Comparison of ENCODE assay signal across 8 cellular contexts in the genomic region with DNA sequence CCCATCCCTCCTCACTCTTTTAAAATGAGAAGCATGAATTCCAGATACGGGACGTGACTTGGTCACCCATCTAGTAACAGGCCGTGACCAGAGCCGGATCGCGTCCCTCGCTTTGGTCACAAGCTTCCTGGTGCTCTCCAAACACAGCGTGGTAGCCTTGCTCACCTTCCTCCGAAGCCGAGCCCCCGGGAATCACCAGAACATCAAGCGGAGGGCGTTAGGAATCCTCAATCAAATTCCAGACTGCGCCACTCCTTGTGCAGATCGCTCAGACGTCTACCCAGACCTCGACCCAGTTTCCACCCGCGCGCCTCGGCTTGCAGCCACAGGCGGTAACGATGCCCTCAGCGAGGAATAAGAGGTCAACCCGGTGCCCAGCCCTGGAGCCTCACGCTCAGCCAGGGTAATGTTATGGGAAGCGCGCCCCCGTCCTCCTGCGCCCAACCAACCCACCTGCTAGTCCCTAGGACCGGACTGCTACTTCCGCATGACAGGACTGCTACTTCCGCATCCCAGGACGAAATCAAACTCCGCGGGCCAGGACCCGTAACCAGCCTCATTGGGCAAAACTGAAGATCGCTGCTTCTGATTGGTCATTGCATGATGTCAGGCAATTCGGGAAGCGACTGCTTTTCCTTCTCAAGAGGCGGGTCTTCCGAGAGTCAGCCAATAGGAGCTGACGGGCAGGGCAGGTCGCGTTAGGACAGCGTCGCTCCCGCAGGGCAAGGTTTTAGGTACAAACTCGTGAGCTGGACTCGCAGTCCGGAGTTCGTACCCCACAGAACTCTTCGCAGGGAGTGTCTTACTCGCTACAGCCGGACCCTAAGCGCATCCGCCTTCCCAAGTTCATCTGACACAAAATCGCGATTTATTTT. TPM values are rescaled to one million over a fixed set of nuclear protein-coding genes. Genes with fewer than 3 reads are reported as not detected.
A peak's percentile ranks its signal among the peaks of the same experiment; 100 is the strongest.
DNase-seq lines count a peak whose midpoint lies in the region; ATAC-seq, FAIRE-seq and TF ChIP-seq lines count a peak whose summit lies in the region.

A gene (minus strand): TSS at position 501 of the 875 bp plus-strand sequence. CDS start 1,212 bp downstream, outside the sequence.

- intact Hi-C loops in Right ventricle myocardium superior (cut with DNase I) (no loop called here), pancreas (cut with DNase I) (no loop called here)

- H3K36me3 ChIP-seq in pancreas (no peaks in the 10 kb centered on the region), tibial nerve (no peaks in the 10 kb centered on the region)

- 1% methylated on average over 59 of the region's 59 CpGs for WGBS in pancreas, 2 donors
- 0 to 1% methylated on average over 57 of the region's 59 CpGs for whole genome bisulfite sequencing in tibial nerve, 2 donors

- no peak for TF ChIP-seq CTCF in pancreas (IDR thresholded peaks at IDR 0.05)
- peak in 1 of 5 experiments; percentile 27 for TF ChIP-seq CTCF in tibial nerve (IDR thresholded peaks at IDR 0.05)

- peak in 1 of 2 donors; percentile 90 for TF ChIP-seq EP300 in tibial nerve (IDR thresholded peaks at IDR 0.05)

- TF ChIP-seq POLR2A in GM12891 (IDR thresholded peaks at IDR 0.05; ENCODE audit: low read depth, low read length) (peak; percentile 91), tibial nerve (IDR thresholded peaks at IDR 0.05) (peak in 1 of 2 donors; percentile 29)

- no peaks in the 10 kb centered on the region for H3K9me3 Mint-ChIP-seq in activated naive CD8-positive, alpha-beta T cell treated with anti-CD3 and anti-CD28 coated beads, Interleukin-2, amount 10 ng/mL, durations not matched to agents 7 days and 5 days

- FAIRE-seq in GM12891 (lab: Jason Lieb, UNC), result peak; percentile 99
- FAIRE-seq in pancreas (lab: Jason Lieb, UNC), result peak; percentile 81

- H3K4me1 ChIP-seq in pancreas (peaks cover 3 to 15% (median 11%) of the 10 kb centered on the region in 3 donors), tibial nerve (peaks cover 0 to 21% (median 6%) of the 10 kb centered on the region in 4 donors)

- H3K27ac ChIP-seq in pancreas, result peak within 1 kb of the TSS in 2 of 4 donors; percentile 61 to 66
- H3K27ac ChIP-seq in tibial nerve, result peak within 1 kb of the TSS in 2 of 4 donors; percentile 56 to 72

- no peaks in the 10 kb centered on the region for H3K9me3 ChIP-seq in pancreas
- no peaks in the 10 kb centered on the region for H3K9me3 ChIP-seq in tibial nerve

- peaks cover 38% of the 10 kb centered on the region for H3K4me1 Mint-ChIP-seq in activated naive CD8-positive, alpha-beta T cell treated with anti-CD3 and anti-CD28 coated beads, Interleukin-2, amount 10 ng/mL, durations not matched to agents 7 days and 5 days

- no peaks in the 10 kb centered on the region for H3K27me3 ChIP-seq in pancreas
- H3K27me3 ChIP-seq in tibial nerve, result no peaks in the 10 kb centered on the region

- H3K27ac Mint-ChIP-seq in activated naive CD8-positive, alpha-beta T cell treated with anti-CD3 and anti-CD28 coated beads, Interleukin-2, amount 10 ng/mL, durations not matched to agents 7 days and 5 days, result peak within 1 kb of the TSS; percentile 93

- POLR2A ChIA-PET in activated naive CD8-positive, alpha-beta T cell treated with anti-CD3 and anti-CD28 coated beads, Interleukin-2, amount 10 ng/mL, durations not matched to agents 7 days and 5 days (lab: Charles Lee), result interaction anchor here (0.6 to 6.4 kb wide), 8 partner anchors 10 to 394 kb away, joined by 3 to 123 read pairs (median 4); a partner anchor contains a TSS

- peak; percentile 98 for ATAC-seq in HG02798 (IDR thresholded peaks at IDR 0.05; ENCODE audit: poor library complexity, unreplicated experiment)
- ATAC-seq in activated naive CD8-positive, alpha-beta T cell treated with anti-CD3 and anti-CD28 coated beads, Interleukin-2, amount 10 ng/mL, durations not matched to agents 7 days and 5 days (ENCODE audit: low read depth), result peak; percentile 97
- peak; percentile 99 for ATAC-seq in Right ventricle myocardium superior (ENCODE audit: poor library complexity)
- ATAC-seq in pancreas, result peak; percentile 97 to 100 (median 98)

- peaks cover 34% of the 10 kb centered on the region for H3K36me3 Mint-ChIP-seq in activated naive CD8-positive, alpha-beta T cell treated with anti-CD3 and anti-CD28 coated beads, Interleukin-2, amount 10 ng/mL, durations not matched to agents 7 days and 5 days

- peak within 1 kb of the TSS; percentile 94 for H3K4me3 Mint-ChIP-seq in activated naive CD8-positive, alpha-beta T cell treated with anti-CD3 and anti-CD28 coated beads, Interleukin-2, amount 10 ng/mL, durations not matched to agents 7 days and 5 days

- H3K4me3 ChIP-seq in pancreas (peak within 1 kb of the TSS; percentile 37 to 80 (median 44)), tibial nerve (peak within 1 kb of the TSS; percentile 47 to 64 (median 56))

- DNase-seq in GM12891 (ENCODE audit: insufficient read length, low spot score) (peak; percentile 68), NCI-H1417 treated with DMSO at 0.1 percent for 48 hours (lab: John Stamatoyannopoulos, UW) (peak; percentile 98), SW 1271 (lab: John Stamatoyannopoulos, UW) (peak; percentile 96 to 98), Right ventricle myocardium superior (peak; percentile 93), pancreas (peak; percentile 80 to 98 (median 94)), tibial nerve (ENCODE audit: low spot score in 2 of 2) (peak; percentile 83 to 95)
- DNase-seq in activated naive CD8-positive, alpha-beta T cell treated with anti-CD3 and anti-CD28 coated beads, Interleukin-2, amount 10 ng/mL, durations not matched to agents 7 days and 5 days, result peak; percentile 83

- H3K27me3 Mint-ChIP-seq in activated naive CD8-positive, alpha-beta T cell treated with anti-CD3 and anti-CD28 coated beads, Interleukin-2, amount 10 ng/mL, durations not matched to agents 7 days and 5 days, result no peaks in the 10 kb centered on the region

TF ChIP-seq in GM12891, 5 proteins besides CTCF, POLR2A, EP300 and RAD21:
- TF ChIP-seq TAF1 (IDR thresholded peaks at IDR 0.05; ENCODE audit: low read depth, low read length), result peak; percentile 29
- TF ChIP-seq POLR2AphosphoS5 (IDR thresholded peaks at IDR 0.05; ENCODE audit: low read depth, low read length), result peak; percentile 95
- peak; percentile 18 for TF ChIP-seq PAX5 (IDR thresholded peaks at IDR 0.05; ENCODE audit: insufficient read depth, low read length, severe bottlenecking)
- TF ChIP-seq SPI1 (IDR thresholded peaks at IDR 0.05; ENCODE audit: low read depth, low read length), result peak; percentile 52; the same call in 1 of the 2 replicates
- peak; percentile 88 for TF ChIP-seq POU2F2 (IDR thresholded peaks at IDR 0.05; ENCODE audit: low read depth, low read length)

RNA-seq across cellular contexts. Expression of the gene that starts here (rescaled TPM):
- polyA plus RNA-seq in GM12891 (2012; ENCODE audit: low read depth, missing spikeins), result 13.1 TPM
- total RNA-seq in activated naive CD8-positive, alpha-beta T cell treated with anti-CD3 and anti-CD28 coated beads, Interleukin-2, amount 10 ng/mL, durations not matched to agents 7 days and 5 days, result 10 to 100 TPM; 15.0 to 16.9 TPM
- 0.24 TPM for total RNA-seq in Right ventricle myocardium superior
- total RNA-seq in pancreas, result under 1 TPM in 5 of 6 donors, not detected in 1; 0.08 to 0.61 (median 0.34) TPM
- under 1 TPM; 0.26 to 0.49 TPM for polyA plus RNA-seq in pancreas
- 1 to 10 TPM in 1 of 4 donors, under 1 TPM in 2, not detected in 1; 0.30 to 4.7 (median 0.84) TPM for total RNA-seq in tibial nerve

Comparison
In these comparisons a context has a peak if more than half of its experiments do, and no peak if none do; other contexts are left out.
1. Peak in DNase-seq and ATAC-seq in Right ventricle myocardium superior; RNA of the gene not detected or under 1 TPM.
2. Peak in DNase-seq, ATAC-seq and H3K4me3 ChIP-seq in pancreas; RNA of the gene not detected or under 1 TPM.